In genomic region chr5:6715758-6716633, GRCh38 we compare ENCODE assay signal across 8 cellular contexts. TPM values are rescaled to one million over a fixed set of nuclear protein-coding genes. Genes with fewer than 3 reads are reported as not detected.
DNase-seq lines count a peak whose midpoint lies in the region; ATAC-seq lines count a peak whose summit lies in the region.

No MANE protein-coding gene starts in this region.

- H3K9me3 ChIP-seq in iPS-18c (ENCODE audit: control insufficient read depth, insufficient read depth, low read length): no peaks in the 10 kb centered on the region

- ATAC-seq in stimulated activated naive CD8-positive, alpha-beta T cell treated with anti-CD3 and anti-CD28 coated beads, Interleukin-15, amount 100 ng/mL, for 72 hours: no peak
- no peak for ATAC-seq in HG02970 (IDR thresholded peaks at IDR 0.05; ENCODE audit: low FRiP score, unreplicated experiment)

- peaks cover 32% of the 10 kb centered on the region for H3K36me3 Mint-ChIP-seq in activated CD4-positive, alpha-beta T cell treated with anti-CD3 and anti-CD28 coated beads, Interleukin-2, amount 10 ng/mL, durations not matched to agents 7 days and 5 days (ENCODE audit: low read depth)

- no peaks in the 10 kb centered on the region for H3K9me3 Mint-ChIP-seq in activated CD4-positive, alpha-beta T cell treated with anti-CD3 and anti-CD28 coated beads, Interleukin-2, amount 10 ng/mL, durations not matched to agents 7 days and 5 days
- H3K9me3 Mint-ChIP-seq in stimulated activated naive CD8-positive, alpha-beta T cell treated with anti-CD3 and anti-CD28 coated beads, Interleukin-15, amount 100 ng/mL, for 72 hours: no peaks in the 10 kb centered on the region

- H3K4me3 ChIP-seq in iPS-18c (ENCODE audit: insufficient read depth, low read depth, low read length): peak overlapping the region; percentile 15; the same call in 1 of the 2 replicates

- H3K27me3 Mint-ChIP-seq in activated CD4-positive, alpha-beta T cell treated with anti-CD3 and anti-CD28 coated beads, Interleukin-2, amount 10 ng/mL, durations not matched to agents 7 days and 5 days: no peaks in the 10 kb centered on the region
- H3K27me3 Mint-ChIP-seq in stimulated activated naive CD8-positive, alpha-beta T cell treated with anti-CD3 and anti-CD28 coated beads, Interleukin-15, amount 100 ng/mL, for 72 hours: peaks cover under 1% of the 10 kb centered on the region

- peak overlapping the region; percentile 80 for H3K4me3 Mint-ChIP-seq in activated CD4-positive, alpha-beta T cell treated with anti-CD3 and anti-CD28 coated beads, Interleukin-2, amount 10 ng/mL, durations not matched to agents 7 days and 5 days
- peak overlapping the region; percentile 74 to 83 for H3K4me3 Mint-ChIP-seq in stimulated activated naive CD8-positive, alpha-beta T cell treated with anti-CD3 and anti-CD28 coated beads, Interleukin-15, amount 100 ng/mL, for 72 hours

- CTCF ChIA-PET in activated CD4-positive, alpha-beta T cell treated with anti-CD3 and anti-CD28 coated beads, Interleukin-2, amount 10 ng/mL, durations not matched to agents 7 days and 5 days (lab: Charles Lee): no interaction called here

- peak; percentile 19 for DNase-seq in activated CD4-positive, alpha-beta T cell treated with anti-CD3 and anti-CD28 coated beads for 1 hour
- DNase-seq in activated CD4-positive, alpha-beta T cell treated with anti-CD3 and anti-CD28 coated beads for 48 hours: no peak
- peak; percentile 64 for DNase-seq in activated CD4-positive, alpha-beta T cell treated with anti-CD3 and anti-CD28 coated beads, Interleukin-2, amount 10 ng/mL, durations not matched to agents 7 days and 5 days
- no peak for DNase-seq in stimulated activated naive CD8-positive, alpha-beta T cell treated with anti-CD3 and anti-CD28 coated beads, Interleukin-15, amount 100 ng/mL, for 72 hours
- DNase-seq in NCI-H2196 treated with DMSO at 0.1 percent for 48 hours (lab: John Stamatoyannopoulos, UW; ENCODE audit: unreplicated experiment) (no peak), DMS153 (lab: John Stamatoyannopoulos, UW) (no peak)

- POLR2A ChIA-PET in activated CD4-positive, alpha-beta T cell treated with anti-CD3 and anti-CD28 coated beads, Interleukin-2, amount 10 ng/mL, durations not matched to agents 7 days and 5 days (lab: Charles Lee): no interaction called here

- H3K27ac Mint-ChIP-seq in activated CD4-positive, alpha-beta T cell treated with anti-CD3 and anti-CD28 coated beads, Interleukin-2, amount 10 ng/mL, durations not matched to agents 7 days and 5 days: peak overlapping the region; percentile 85
- H3K27ac Mint-ChIP-seq in stimulated activated naive CD8-positive, alpha-beta T cell treated with anti-CD3 and anti-CD28 coated beads, Interleukin-15, amount 100 ng/mL, for 72 hours: peak overlapping the region in 1 of 2 donors; percentile 42

- peaks cover 65% of the 10 kb centered on the region for H3K4me1 Mint-ChIP-seq in activated CD4-positive, alpha-beta T cell treated with anti-CD3 and anti-CD28 coated beads, Interleukin-2, amount 10 ng/mL, durations not matched to agents 7 days and 5 days
- peaks cover 61% of the 10 kb centered on the region for H3K4me1 Mint-ChIP-seq in stimulated activated naive CD8-positive, alpha-beta T cell treated with anti-CD3 and anti-CD28 coated beads, Interleukin-15, amount 100 ng/mL, for 72 hours

RNA-seq across cellular contexts. Expression of gene TENT4A, which starts 2.8 kb away (rescaled TPM):
- total RNA-seq in activated CD4-positive, alpha-beta T cell treated with anti-CD3 and anti-CD28 coated beads, Interleukin-2, amount 10 ng/mL, durations not matched to agents 7 days and 5 days: 10 to 100 TPM; 37.4 to 41.9 TPM

Comparison
In these comparisons a context has a peak if more than half of its experiments do, and no peak if none do; other contexts are left out.
1. DNase-seq: peak in activated CD4-positive, alpha-beta T cell treated with anti-CD3 and anti-CD28 coated beads for 1 hour (single experiment) and activated CD4-positive, alpha-beta T cell treated with anti-CD3 and anti-CD28 coated beads, Interleukin-2, amount 10 ng/mL, durations not matched to agents 7 days and 5 days (single experiment); none in activated CD4-positive, alpha-beta T cell treated with anti-CD3 and anti-CD28 coated beads for 48 hours (single experiment), stimulated activated naive CD8-positive, alpha-beta T cell treated with anti-CD3 and anti-CD28 coated beads, Interleukin-15, amount 100 ng/mL, for 72 hours (0 of 2), NCI-H2196 treated with DMSO at 0.1 percent for 48 hours (single experiment) and DMS153 (single experiment).